Comparison of ENCODE assay signal across 9 cellular contexts in genomic region chr11:9017773-9018172, GRCh38. TPM values are rescaled to one million over a fixed set of nuclear protein-coding genes. Genes with fewer than 3 reads are reported as not detected.
A peak's percentile ranks its signal among the peaks of the same experiment; 100 is the strongest.
DNase-seq lines count a peak whose midpoint lies in the region; ATAC-seq and TF ChIP-seq lines count a peak whose summit lies in the region.
"Had no signal": no experiment of that assay in that cellular context is flagged by ENCODE, and none has a peak within 500 bp of the region (broad histone marks: within the 10 kb centered on the region; RNA-seq: fewer than 3 reads in every experiment).

No MANE protein-coding gene starts in this region.

- no peaks in the 10 kb centered on the region for H3K9me3 ChIP-seq in neutrophil

- TF ChIP-seq CTCF in NB4 (IDR thresholded peaks at IDR 0.05; ENCODE audit: low read depth, low read length): no peak
- TF ChIP-seq CTCF in neutrophil (IDR thresholded peaks at IDR 0.05): no peak

- H3K9me3 Mint-ChIP-seq in stimulated activated naive CD8-positive, alpha-beta T cell treated with anti-CD3 and anti-CD28 coated beads, Interleukin-15, amount 100 ng/mL, for 72 hours: no peaks in the 10 kb centered on the region

- H3K27me3 ChIP-seq in neutrophil: peaks cover 9% of the 10 kb centered on the region

- H3K4me3 ChIP-seq in NB4 (ENCODE audit: low read depth, low read length) (no peak overlapping the region), neutrophil (ENCODE audit: low read depth in 1 of 2, low read length in 1 of 2) (no peak overlapping the region)

- no peaks in the 10 kb centered on the region for H3K36me3 ChIP-seq in neutrophil

- peaks cover 15% of the 10 kb centered on the region for H3K4me1 Mint-ChIP-seq in stimulated activated naive CD8-positive, alpha-beta T cell treated with anti-CD3 and anti-CD28 coated beads, Interleukin-15, amount 100 ng/mL, for 72 hours
- H3K4me1 Mint-ChIP-seq: B cell had no signal

- peak overlapping the region in 1 of 2 donors; percentile 52 for H3K27ac Mint-ChIP-seq in stimulated activated naive CD8-positive, alpha-beta T cell treated with anti-CD3 and anti-CD28 coated beads, Interleukin-15, amount 100 ng/mL, for 72 hours
- H3K27ac Mint-ChIP-seq: B cell had no signal

- H3K27ac ChIP-seq in neutrophil: peak overlapping the region; percentile 22

- H3K27me3 Mint-ChIP-seq in stimulated activated naive CD8-positive, alpha-beta T cell treated with anti-CD3 and anti-CD28 coated beads, Interleukin-15, amount 100 ng/mL, for 72 hours: peaks cover 15% of the 10 kb centered on the region

- H3K4me3 Mint-ChIP-seq in stimulated activated naive CD8-positive, alpha-beta T cell treated with anti-CD3 and anti-CD28 coated beads, Interleukin-15, amount 100 ng/mL, for 72 hours: no peak overlapping the region
- H3K4me3 Mint-ChIP-seq: B cell had no signal

- ATAC-seq in esophagus mucosa: peak; percentile 27
- no peak for ATAC-seq in GM19023 (IDR thresholded peaks at IDR 0.05; ENCODE audit: unreplicated experiment)
- no peak for ATAC-seq in stimulated activated naive CD8-positive, alpha-beta T cell treated with anti-CD3 and anti-CD28 coated beads, Interleukin-15, amount 100 ng/mL, for 72 hours

- no peak for TF ChIP-seq POLR2A in NB4 (IDR thresholded peaks at IDR 0.05; ENCODE audit: extremely low read depth, insufficient read length)

- peaks cover 10 to 12% of the 10 kb centered on the region in 2 experiments for H3K4me1 ChIP-seq in neutrophil (ENCODE audit: control insufficient read depth in 1 of 2, insufficient read depth in 1 of 2, low read depth in 1 of 2, low read length in 1 of 2)

- DNase-seq in Ammon's horn (ENCODE audit: low spot score): peak; percentile 75
- DNase-seq in NB4 (ENCODE audit: low read depth): peak; percentile 85
- DNase-seq in NK-92 treated with Interleukin-12 subunit alpha and Interleukin-12 subunit beta, amount 100 ng/mL, for 24 hours (lab: John Stamatoyannopoulos, UW): no peak
- no peak for DNase-seq in retina
- no peak for DNase-seq in stimulated activated naive CD8-positive, alpha-beta T cell treated with anti-CD3 and anti-CD28 coated beads, Interleukin-15, amount 100 ng/mL, for 72 hours

RNA-seq across cellular contexts. Expression of gene NRIP3, which starts 14.0 kb away (rescaled TPM):
- 0.80 TPM for total RNA-seq in esophagus mucosa

RNA-seq across cellular contexts. Expression of gene TMEM9B, which starts 53.5 kb away (rescaled TPM):
- total RNA-seq in esophagus mucosa: 41.8 TPM

Comparison
In these comparisons a context has a peak if more than half of its experiments do, and no peak if none do; other contexts are left out.
1. DNase-seq: peak in Ammon's horn (single experiment) and NB4 (single experiment); none in NK-92 treated with Interleukin-12 subunit alpha and Interleukin-12 subunit beta, amount 100 ng/mL, for 24 hours (single experiment), retina (single experiment) and stimulated activated naive CD8-positive, alpha-beta T cell treated with anti-CD3 and anti-CD28 coated beads, Interleukin-15, amount 100 ng/mL, for 72 hours (0 of 2).